In genomic region chr13:23789576-23790346, GRCh38 we compare ENCODE assay signal across 1 cellular context.
TF ChIP-seq lines count a peak whose summit lies in the region.

No MANE protein-coding gene starts in this region.

TF ChIP-seq in IMR-90, 13 proteins besides CTCF, POLR2A, EP300 and RAD21:
- TF ChIP-seq CEBPB (IDR thresholded peaks at IDR 0.05; ENCODE audit: low read depth, low read length) (no peak), NFE2L2 (IDR thresholded peaks at IDR 0.05; ENCODE audit: low read depth, low read length) (no peak), RFX5 (IDR thresholded peaks at IDR 0.05; ENCODE audit: low read depth, low read length) (no peak), MAFK (IDR thresholded peaks at IDR 0.05; ENCODE audit: low read depth, low read length) (no peak), ELK1 (IDR thresholded peaks at IDR 0.05; ENCODE audit: borderline replicate concordance, low read depth, low read length) (no peak), MXI1 (IDR thresholded peaks at IDR 0.05; ENCODE audit: borderline replicate concordance, low read depth, low read length) (no peak), MAZ (IDR thresholded peaks at IDR 0.05; ENCODE audit: borderline replicate concordance, low read depth, low read length) (no peak), CHD1 (IDR thresholded peaks at IDR 0.05; ENCODE audit: low read depth, low read length) (no peak), SMC3 (IDR thresholded peaks at IDR 0.05; ENCODE audit: low read depth, low read length) (no peak), USF2 (IDR thresholded peaks at IDR 0.05; ENCODE audit: low read depth, low read length) (no peak), FOS (IDR thresholded peaks at IDR 0.05; ENCODE audit: low read depth, low read length) (no peak)
